In the genomic region with DNA sequence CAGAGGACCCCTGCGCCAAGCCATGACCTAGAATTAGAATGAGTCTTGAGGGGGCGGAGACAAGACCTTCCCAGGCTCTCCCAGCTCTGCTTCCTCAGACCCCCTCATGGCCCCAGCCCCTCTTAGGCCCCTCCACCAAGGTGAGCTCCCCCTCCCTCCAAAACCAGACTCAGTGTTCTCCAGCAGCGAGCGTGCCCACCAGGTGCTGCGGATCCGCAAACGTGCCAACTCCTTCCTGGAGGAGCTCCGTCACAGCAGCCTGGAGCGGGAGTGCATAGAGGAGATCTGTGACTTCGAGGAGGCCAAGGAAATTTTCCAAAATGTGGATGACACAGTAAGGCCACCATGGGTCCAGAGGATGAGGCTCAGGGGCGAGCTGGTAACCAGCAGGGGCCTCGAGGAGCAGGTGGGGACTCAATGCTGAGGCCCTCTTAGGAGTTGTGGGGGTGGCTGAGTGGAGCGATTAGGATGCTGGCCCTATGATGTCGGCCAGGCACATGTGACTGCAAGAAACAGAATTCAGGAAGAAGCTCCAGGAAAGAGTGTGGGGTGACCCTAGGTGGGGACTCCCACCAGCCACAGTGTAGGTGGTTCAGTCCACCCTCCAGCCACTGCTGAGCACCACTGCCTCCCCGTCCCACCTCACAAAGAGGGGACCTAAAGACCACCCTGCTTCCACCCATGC, we compare ENCODE assay signal across 16 cellular contexts. TPM values are rescaled to one million over a fixed set of nuclear protein-coding genes. Genes with fewer than 3 reads are reported as not detected.
DNase-seq lines count a peak whose midpoint lies in the region; ATAC-seq and TF ChIP-seq lines count a peak whose summit lies in the region.
"Had no signal": no experiment of that assay in that cellular context is flagged by ENCODE, and none has a peak within 500 bp of the region (broad histone marks: within the 10 kb centered on the region; RNA-seq: fewer than 3 reads in every experiment).

No MANE protein-coding gene starts in this region.

- intact Hi-C loops in stomach (cut with DNase I; ENCODE audit: low total_unique reads), result no loop called here

- H3K4me3 Mint-ChIP-seq in activated naive CD4-positive, alpha-beta T cell treated with anti-CD3 and anti-CD28 coated beads, Interleukin-2, amount 50 U/mL, for 24 hours, result no peak overlapping the region

- TF ChIP-seq CTCF in GM13976 (IDR thresholded peaks at IDR 0.05; ENCODE audit: borderline replicate concordance, control extremely low read depth, extremely low read depth, insufficient read depth, missing control alignments) (no peak), stomach (IDR thresholded peaks at IDR 0.05) (no peak)

- H3K27ac ChIP-seq in stomach, result no peak overlapping the region
- H3K27ac ChIP-seq: C4-2B, SJSA1 had no signal

- no peak overlapping the region for H3K4me3 ChIP-seq in stomach
- H3K4me3 ChIP-seq: SJSA1 had no signal

- TF ChIP-seq POLR2A in stomach (IDR thresholded peaks at IDR 0.05), result no peak

- TF ChIP-seq EP300 in stomach (IDR thresholded peaks at IDR 0.05), result no peak

- no peaks in the 10 kb centered on the region for H3K9me3 ChIP-seq in stomach
- H3K9me3 ChIP-seq: SJSA1 had no signal

- no peaks in the 10 kb centered on the region for H3K36me3 ChIP-seq in stomach
- H3K36me3 ChIP-seq: SJSA1 had no signal

- peaks cover 28% of the 10 kb centered on the region for H3K27me3 Mint-ChIP-seq in activated naive CD4-positive, alpha-beta T cell treated with anti-CD3 and anti-CD28 coated beads, Interleukin-2, amount 50 U/mL, for 24 hours

- no peaks in the 10 kb centered on the region for H3K9me3 Mint-ChIP-seq in activated naive CD4-positive, alpha-beta T cell treated with anti-CD3 and anti-CD28 coated beads, Interleukin-2, amount 50 U/mL, for 24 hours

- H3K27me3 ChIP-seq in stomach, result peaks cover 0 to 51% (median 17%) of the 10 kb centered on the region in 3 donors

- peaks cover 21 to 29% (median 27%) of the 10 kb centered on the region in 4 donors for H3K4me1 ChIP-seq in stomach

- peak overlapping the region; percentile 27 for H3K27ac Mint-ChIP-seq in activated naive CD4-positive, alpha-beta T cell treated with anti-CD3 and anti-CD28 coated beads, Interleukin-2, amount 50 U/mL, for 24 hours

- in situ Hi-C loops in GM13976 (cut with MboI; ENCODE audit: low sequenced_read_pairs, unreplicated experiment), result no loop called here

- no peak for ATAC-seq in GM18498 (IDR thresholded peaks at IDR 0.05; ENCODE audit: unreplicated experiment)

- 84 to 93% (median 89%) methylated on average over 15 of the region's 15 CpGs for WGBS in stomach, 5 donors

- DNase-seq in activated naive CD4-positive, alpha-beta T cell (lab: John Stamatoyannopoulos, UW), result no peak
- peak; percentile 23 for DNase-seq in GM13976 (ENCODE audit: low spot score)
- peak; percentile 60 for DNase-seq in mesenteric fat pad (ENCODE audit: low spot score)
- DNase-seq in stomach, result peak; percentile 21
- no peak for DNase-seq in NCI-H526 (lab: John Stamatoyannopoulos, UW)
- DNase-seq in NCI-H2227 (lab: John Stamatoyannopoulos, UW; ENCODE audit: unreplicated experiment), result no peak
- DNase-seq: GF-D8, IMR-90, NCI-H187, NCI-H446 had no signal

- H3K4me1 Mint-ChIP-seq in activated naive CD4-positive, alpha-beta T cell treated with anti-CD3 and anti-CD28 coated beads, Interleukin-2, amount 50 U/mL, for 24 hours, result peaks cover 23% of the 10 kb centered on the region

- H3K36me3 Mint-ChIP-seq in activated naive CD4-positive, alpha-beta T cell treated with anti-CD3 and anti-CD28 coated beads, Interleukin-2, amount 50 U/mL, for 24 hours, result peaks cover 5% of the 10 kb centered on the region

RNA-seq across cellular contexts. Expression of gene PROC, which starts 3.0 kb away (rescaled TPM):
- total RNA-seq in mesenteric fat pad (not detected), stomach (1 to 10 TPM in 4 of 5 donors, not detected in 1; 1.2 to 6.8 (median 4.5) TPM)
- polyA plus RNA-seq in stomach, result 1 to 10 TPM; 2.1 to 5.0 (median 4.6) TPM
- total RNA-seq: Daoy, IMR-90, LHCN-M2 had no signal

RNA-seq across cellular contexts. Expression of gene MAP3K2, which starts 33.5 kb away (rescaled TPM):
- total RNA-seq in mesenteric fat pad, result 62.0 TPM
- 100 to 1,000 TPM in 1 of 5 donors, 10 to 100 TPM in 4; 50.2 to 141 (median 61.1) TPM for total RNA-seq in stomach
- 1 to 10 TPM; 3.8 to 7.4 (median 6.7) TPM for polyA plus RNA-seq in stomach

Comparison
In these comparisons a context has a peak if more than half of its experiments do, and no peak if none do; other contexts are left out.
1. DNase-seq: peak in GM13976 (single experiment), mesenteric fat pad (single experiment) and stomach (single experiment); none in activated naive CD4-positive, alpha-beta T cell (0 of 4), NCI-H526 (0 of 2) and NCI-H2227 (single experiment).